ENCODE assay signal across 24 cellular contexts in genomic region chr4:44558206-44558605, GRCh38.
"Had no signal": no experiment of that assay in that cellular context is flagged by ENCODE, and none has a peak within 500 bp of the region (broad histone marks: within the 10 kb centered on the region; RNA-seq: fewer than 3 reads in every experiment).

No MANE protein-coding gene starts in this region.

- DNase-seq: cortex of kidney; effector memory CD8-positive, alpha-beta T cell; erythroblast; esophagus squamous epithelium; foreskin fibroblast; gastrocnemius medialis; heart right ventricle; hippocampal formation; mesenchymal stem cell; mucosa of descending colon; naive B cell; stimulated activated CD4-positive, alpha-beta T cell treated with anti-CD3 and anti-CD28 coated beads, Interleukin-2, amount 100 ng/mL, for 24 hours; stimulated activated CD4-positive, alpha-beta T cell treated with anti-CD3 and anti-CD28 coated beads, Interleukin-4, amount 100 ng/mL, for 24 hours; stimulated activated naive CD4-positive, alpha-beta T cell treated with Interleukin-2 at 50 U/mL for 16 hours; stomach; thyroid gland; trophoblast cell had no signal

- H3K9ac ChIP-seq: neural progenitor cell, parathyroid adenoma had no signal

- ATAC-seq: effector memory CD8-positive, alpha-beta T cell; gastrocnemius medialis; heart right ventricle; mucosa of descending colon; natural killer cell treated with Interleukin-12 subunit alpha and Interleukin-12 subunit beta and Interleukin-15 and Interleukin-18, amount 100 ng/mL, for 72 hours; sciatic nerve; stimulated activated effector memory CD8-positive, alpha-beta T cell treated with anti-CD3 and anti-CD28 coated beads, Interleukin-12 subunit alpha, Interleukin-12 subunit beta, amount 100 ng/mL, for 72 hours had no signal

- H3K79me2 ChIP-seq: parathyroid adenoma had no signal

- H3K4me1 ChIP-seq: esophagus squamous epithelium, gastrocnemius medialis, heart right ventricle, neural progenitor cell, parathyroid adenoma, right atrium auricular region, stomach, thyroid gland had no signal

- H3K4me3 ChIP-seq: esophagus squamous epithelium, gastrocnemius medialis, heart right ventricle, lung, mucosa of descending colon, neural progenitor cell, right atrium auricular region, stomach, thyroid gland had no signal

- H3K27ac ChIP-seq: esophagus squamous epithelium, gastrocnemius medialis, heart right ventricle, neural progenitor cell, parathyroid adenoma, right atrium auricular region, stomach, thyroid gland had no signal

- H3K36me3 ChIP-seq: esophagus squamous epithelium, gastrocnemius medialis, heart right ventricle, neural progenitor cell, right atrium auricular region, stomach, thyroid gland had no signal

- H3K9me3 ChIP-seq: esophagus squamous epithelium, gastrocnemius medialis, heart right ventricle, mucosa of descending colon, right atrium auricular region, stomach, thyroid gland had no signal

- H2AFZ ChIP-seq: neural progenitor cell, parathyroid adenoma had no signal

- H3K4me2 ChIP-seq: neural progenitor cell had no signal

- H3K27me3 ChIP-seq: esophagus squamous epithelium, gastrocnemius medialis, heart right ventricle, neural progenitor cell, right atrium auricular region, stomach, thyroid gland had no signal
